11 cellular contexts compared by ENCODE assay signal in genomic region chr5:175746851-175747250, GRCh38.
DNase-seq lines count a peak whose midpoint lies in the region; ATAC-seq, FAIRE-seq and TF ChIP-seq lines count a peak whose summit lies in the region.
"Had no signal": no experiment of that assay in that cellular context is flagged by ENCODE, and none has a peak within 500 bp of the region (broad histone marks: within the 10 kb centered on the region; RNA-seq: fewer than 3 reads in every experiment).

No MANE protein-coding gene starts in this region.

- no peak for TF ChIP-seq CTCF in A673 (conservative IDR thresholded peaks at IDR 0.05; ENCODE audit: low read depth, low read length)
- no peak for TF ChIP-seq CTCF in RWPE2 (IDR thresholded peaks at IDR 0.05; ENCODE audit: poor library complexity, severe bottlenecking)

- H3K4me1 ChIP-seq in A673 (ENCODE audit: insufficient read depth, low read length, poor library complexity, severe bottlenecking) = no peaks in the 10 kb centered on the region
- no peaks in the 10 kb centered on the region for H3K4me1 ChIP-seq in RWPE2 (ENCODE audit: insufficient read depth, poor library complexity, severe bottlenecking)

- peaks cover 7% of the 10 kb centered on the region for H3K27me3 ChIP-seq in A673 (replicated peaks; ENCODE audit: insufficient read depth, low read depth, low read length, poor library complexity)
- peaks cover 3% of the 10 kb centered on the region for H3K27me3 ChIP-seq in RWPE2 (ENCODE audit: insufficient read depth, poor library complexity, severe bottlenecking)

- no peaks in the 10 kb centered on the region for H3K9me3 ChIP-seq in A673 (ENCODE audit: low read depth, low read length, poor library complexity, severe bottlenecking)
- H3K9me3 ChIP-seq in RWPE2 (ENCODE audit: severe bottlenecking) = no peaks in the 10 kb centered on the region

- no TSS peak for BruUV-seq in A673 (replicated peaks; lab: Mats Ljungman, UMichigan)

- H3K27ac ChIP-seq in A673 (ENCODE audit: low read depth, low read length, poor library complexity, severe bottlenecking) = no peak overlapping the region
- H3K27ac ChIP-seq in RWPE2 (ENCODE audit: poor library complexity, severe bottlenecking) = no peak overlapping the region
- H3K27ac ChIP-seq: C4-2B had no signal

- intact Hi-C loops in A673 (cut with micrococcal nuclease; ENCODE audit: unreplicated experiment) = no loop called here

- peak; percentile 1 for DNase-seq in A673 (ENCODE audit: low spot score)
- DNase-seq in H54 (ENCODE audit: insufficient read length, low spot score) = peak; percentile 38
- no peak for DNase-seq in RWPE2 (ENCODE audit: low spot score)
- peak; percentile 34 to 64 for DNase-seq in hippocampal formation (lab: John Stamatoyannopoulos, UW)
- DNase-seq in UCSD-AML1 (lab: John Stamatoyannopoulos, UW; ENCODE audit: unreplicated experiment) = no peak
- DNase-seq in GM12891 (ENCODE audit: insufficient read length, low spot score) = no peak
- DNase-seq: activated CD4-positive, alpha-beta T cell treated with anti-CD3 and anti-CD28 coated beads for 1 hour; NCI-H510A had no signal

- CTCF ChIA-PET in A673 (lab: Charles Lee) = no interaction called here

- H3K4me3 ChIP-seq in A673 (ENCODE audit: low read depth, low read length, poor library complexity, severe bottlenecking) = no peak overlapping the region
- no peak overlapping the region for H3K4me3 ChIP-seq in RWPE2 (ENCODE audit: severe bottlenecking)

- ATAC-seq in RWPE2 (ENCODE audit: low read depth) = peak; percentile 76
- no peak for ATAC-seq in GM19455 (IDR thresholded peaks at IDR 0.05; ENCODE audit: unreplicated experiment)
- ATAC-seq in GM21723 (IDR thresholded peaks at IDR 0.05; ENCODE audit: unreplicated experiment) = no peak

- no peak for TF ChIP-seq POLR2A in H54 (IDR thresholded peaks at IDR 0.05; ENCODE audit: low read depth, low read length)
- TF ChIP-seq POLR2A in GM12891 (IDR thresholded peaks at IDR 0.05; ENCODE audit: low read depth, low read length) = no peak

- H3K36me3 ChIP-seq in A673 (ENCODE audit: insufficient read depth, low read length, poor library complexity, severe bottlenecking) (no peaks in the 10 kb centered on the region), RWPE2 (ENCODE audit: low read depth) (no peaks in the 10 kb centered on the region)

- FAIRE-seq in H54 (lab: Jason Lieb, UNC) (no peak), GM12891 (lab: Jason Lieb, UNC) (no peak)

- POLR2A ChIA-PET in A673 (lab: Charles Lee; ENCODE audit: low non-redundant PET) = no interaction called here

TF ChIP-seq in GM12891, 5 proteins besides CTCF, POLR2A, EP300 and RAD21:
- no peak for TF ChIP-seq SPI1 (IDR thresholded peaks at IDR 0.05; ENCODE audit: low read depth, low read length)
- TF ChIP-seq POU2F2 (IDR thresholded peaks at IDR 0.05; ENCODE audit: low read depth, low read length) = no peak
- TF ChIP-seq TAF1 (IDR thresholded peaks at IDR 0.05; ENCODE audit: low read depth, low read length) = no peak
- no peak for TF ChIP-seq POLR2AphosphoS5 (IDR thresholded peaks at IDR 0.05; ENCODE audit: low read depth, low read length)
- no peak for TF ChIP-seq PAX5 (IDR thresholded peaks at IDR 0.05; ENCODE audit: insufficient read depth, low read length, severe bottlenecking)
TF ChIP-seq in GM12891: peak in this region for 0.

Comparison
In these comparisons a context has a peak if more than half of its experiments do, and no peak if none do; other contexts are left out.
1. DNase-seq: peak in A673 (single experiment), H54 (single experiment) and hippocampal formation (2 of 2); none in RWPE2 (single experiment), UCSD-AML1 (single experiment) and GM12891 (single experiment).